In genomic region chr9:105270711-105271110, GRCh38 we compare ENCODE assay signal across 14 cellular contexts. TPM values are rescaled to one million over a fixed set of nuclear protein-coding genes. Genes with fewer than 3 reads are reported as not detected.
DNase-seq lines count a peak whose midpoint lies in the region; ATAC-seq lines count a peak whose summit lies in the region.
"Had no signal": no experiment of that assay in that cellular context is flagged by ENCODE, and none has a peak within 500 bp of the region (broad histone marks: within the 10 kb centered on the region; RNA-seq: fewer than 3 reads in every experiment).

No MANE protein-coding gene starts in this region.

- H3K4me3 Mint-ChIP-seq in activated naive CD4-positive, alpha-beta T cell treated with anti-CD3 and anti-CD28 coated beads for 36 hours: no peak overlapping the region
- no peak overlapping the region for H3K4me3 Mint-ChIP-seq in natural killer cell treated with Interleukin-12 subunit alpha and Interleukin-12 subunit beta and Interleukin-15 and Interleukin-18, amount 100 ng/mL, for 72 hours
- H3K4me3 Mint-ChIP-seq: CD4-positive, CD25-positive, alpha-beta regulatory T cell had no signal

- CTCF ChIA-PET in activated naive CD4-positive, alpha-beta T cell treated with anti-CD3 and anti-CD28 coated beads for 36 hours (lab: Charles Lee): no interaction called here

- intact Hi-C loops in activated naive CD4-positive, alpha-beta T cell treated with anti-CD3 and anti-CD28 coated beads for 36 hours (cut with micrococcal nuclease): no loop called here

- peaks cover 1% of the 10 kb centered on the region for H3K9me3 Mint-ChIP-seq in activated naive CD4-positive, alpha-beta T cell treated with anti-CD3 and anti-CD28 coated beads for 36 hours
- no peaks in the 10 kb centered on the region for H3K9me3 Mint-ChIP-seq in natural killer cell treated with Interleukin-12 subunit alpha and Interleukin-12 subunit beta and Interleukin-15 and Interleukin-18, amount 100 ng/mL, for 72 hours

- peaks cover 4% of the 10 kb centered on the region for H3K4me1 Mint-ChIP-seq in activated naive CD4-positive, alpha-beta T cell treated with anti-CD3 and anti-CD28 coated beads for 36 hours (ENCODE audit: low read depth)
- peaks cover 4 to 5% of the 10 kb centered on the region in 2 donors for H3K4me1 Mint-ChIP-seq in natural killer cell treated with Interleukin-12 subunit alpha and Interleukin-12 subunit beta and Interleukin-15 and Interleukin-18, amount 100 ng/mL, for 72 hours (ENCODE audit: low read depth in 2 of 2)

- H3K27me3 Mint-ChIP-seq in activated naive CD4-positive, alpha-beta T cell treated with anti-CD3 and anti-CD28 coated beads for 36 hours (ENCODE audit: low read depth): no peaks in the 10 kb centered on the region
- no peaks in the 10 kb centered on the region for H3K27me3 Mint-ChIP-seq in natural killer cell treated with Interleukin-12 subunit alpha and Interleukin-12 subunit beta and Interleukin-15 and Interleukin-18, amount 100 ng/mL, for 72 hours
- H3K27me3 Mint-ChIP-seq: CD4-positive, CD25-positive, alpha-beta regulatory T cell had no signal

- H3K27ac ChIP-seq in caudate nucleus (ENCODE audit: low read depth, low read length): peak overlapping the region; percentile 60
- H3K27ac ChIP-seq: BLaER1 treated with 17β-estradiol and CSF1 and Interleukin-3, amounts not matched to agents 10 nM and 100 nM had no signal

- DNase-seq in NOMO-1 treated with DMSO at 0.1 percent for 48 hours (lab: John Stamatoyannopoulos, UW; ENCODE audit: unreplicated experiment) (peak; percentile 24), NOMO-1 (lab: John Stamatoyannopoulos, UW; ENCODE audit: unreplicated experiment in 2 of 2) (no peak), caudate nucleus (lab: John Stamatoyannopoulos, UW) (no peak), myocyte (ENCODE audit: low read depth) (peak; percentile 23)
- no peak for DNase-seq in activated naive CD4-positive, alpha-beta T cell treated with anti-CD3 and anti-CD28 coated beads for 36 hours
- DNase-seq in natural killer cell treated with Interleukin-12 subunit alpha and Interleukin-12 subunit beta and Interleukin-15 and Interleukin-18, amount 100 ng/mL, for 72 hours (ENCODE audit: low spot score): no peak
- DNase-seq: 8988T; AML-193; CD4-positive, CD25-positive, alpha-beta regulatory T cell; H7; IMR-90 had no signal

- H3K36me3 Mint-ChIP-seq in activated naive CD4-positive, alpha-beta T cell treated with anti-CD3 and anti-CD28 coated beads for 36 hours (ENCODE audit: low read depth): no peaks in the 10 kb centered on the region
- no peaks in the 10 kb centered on the region for H3K36me3 Mint-ChIP-seq in natural killer cell treated with Interleukin-12 subunit alpha and Interleukin-12 subunit beta and Interleukin-15 and Interleukin-18, amount 100 ng/mL, for 72 hours
- H3K36me3 Mint-ChIP-seq: CD4-positive, CD25-positive, alpha-beta regulatory T cell had no signal

- no peak overlapping the region for H3K27ac Mint-ChIP-seq in activated naive CD4-positive, alpha-beta T cell treated with anti-CD3 and anti-CD28 coated beads for 36 hours
- no peak overlapping the region for H3K27ac Mint-ChIP-seq in natural killer cell treated with Interleukin-12 subunit alpha and Interleukin-12 subunit beta and Interleukin-15 and Interleukin-18, amount 100 ng/mL, for 72 hours
- H3K27ac Mint-ChIP-seq: CD4-positive, CD25-positive, alpha-beta regulatory T cell had no signal

- no peak for ATAC-seq in HG02870 (IDR thresholded peaks at IDR 0.05; ENCODE audit: unreplicated experiment)
- ATAC-seq in natural killer cell treated with Interleukin-12 subunit alpha and Interleukin-12 subunit beta and Interleukin-15 and Interleukin-18, amount 100 ng/mL, for 72 hours: no peak
- ATAC-seq: GM12878 had no signal

RNA-seq across cellular contexts. Expression of gene SLC44A1, which starts 26.3 kb away (rescaled TPM):
- total RNA-seq in myocyte: 51.7 and 55.5 TPM in 2 replicates
- polyA plus RNA-seq in myocyte (2012): 23.0 TPM
- total RNA-seq in activated naive CD4-positive, alpha-beta T cell treated with anti-CD3 and anti-CD28 coated beads for 36 hours: 10 to 100 TPM; 17.6 to 18.6 TPM
- total RNA-seq in natural killer cell treated with Interleukin-12 subunit alpha and Interleukin-12 subunit beta and Interleukin-15 and Interleukin-18, amount 100 ng/mL, for 72 hours: 1 to 10 TPM; 6.5 to 8.4 TPM

Comparison
In these comparisons a context has a peak if more than half of its experiments do, and no peak if none do; other contexts are left out.
1. DNase-seq: peak in NOMO-1 treated with DMSO at 0.1 percent for 48 hours (single experiment) and myocyte (single experiment); none in NOMO-1 (0 of 2), caudate nucleus (0 of 61), activated naive CD4-positive, alpha-beta T cell treated with anti-CD3 and anti-CD28 coated beads for 36 hours (single experiment) and natural killer cell treated with Interleukin-12 subunit alpha and Interleukin-12 subunit beta and Interleukin-15 and Interleukin-18, amount 100 ng/mL, for 72 hours (single experiment).